ENCODE assay signal across 27 cellular contexts in genomic region chr14:54550514-54550913, GRCh38.
"Had no signal": no experiment of that assay in that cellular context is flagged by ENCODE, and none has a peak within 500 bp of the region (broad histone marks: within the 10 kb centered on the region; RNA-seq: fewer than 3 reads in every experiment).

No MANE protein-coding gene starts in this region.

- H3K4me3 ChIP-seq: cardiac muscle cell, SK-N-MC had no signal

- ATAC-seq: activated CD4-positive, alpha-beta T cell treated with anti-CD3 and anti-CD28 coated beads for 36 hours; activated CD8-positive, alpha-beta T cell treated with anti-CD3 and anti-CD28 coated beads, Interleukin-2, amount 10 ng/mL, durations not matched to agents 7 days and 5 days; activated T-helper 17 cell treated with anti-CD3 and anti-CD28 coated beads, Interleukin-2, amount 50 U/mL, for 72 hours; Panc1; Right ventricle myocardium inferior; T-cell had no signal

- H3K27ac ChIP-seq: brain microvascular endothelial cell, cardiac muscle cell, SK-N-MC, WERI-Rb-1 had no signal

- H3K4me1 Mint-ChIP-seq: activated CD4-positive, alpha-beta T cell treated with anti-CD3 and anti-CD28 coated beads for 36 hours; activated T-helper 17 cell treated with anti-CD3 and anti-CD28 coated beads, Interleukin-2, amount 50 U/mL, for 72 hours; T-cell had no signal

- H3K36me3 ChIP-seq: brain microvascular endothelial cell, cardiac muscle cell, WERI-Rb-1 had no signal

- H3K27ac Mint-ChIP-seq: activated CD4-positive, alpha-beta T cell treated with anti-CD3 and anti-CD28 coated beads for 36 hours; activated CD8-positive, alpha-beta T cell treated with anti-CD3 and anti-CD28 coated beads, Interleukin-2, amount 10 ng/mL, durations not matched to agents 7 days and 5 days; activated naive CD4-positive, alpha-beta T cell treated with anti-CD3 and anti-CD28 coated beads for 36 hours; activated naive CD8-positive, alpha-beta T cell; activated T-helper 17 cell treated with anti-CD3 and anti-CD28 coated beads, Interleukin-2, amount 50 U/mL, for 72 hours; T-cell had no signal

- H3K4me3 Mint-ChIP-seq: activated CD4-positive, alpha-beta T cell treated with anti-CD3 and anti-CD28 coated beads for 36 hours; activated CD8-positive, alpha-beta T cell treated with anti-CD3 and anti-CD28 coated beads, Interleukin-2, amount 10 ng/mL, durations not matched to agents 7 days and 5 days; activated naive CD4-positive, alpha-beta T cell treated with anti-CD3 and anti-CD28 coated beads for 36 hours; activated naive CD8-positive, alpha-beta T cell; activated T-helper 17 cell treated with anti-CD3 and anti-CD28 coated beads, Interleukin-2, amount 50 U/mL, for 72 hours; T-cell had no signal

- H3K36me3 Mint-ChIP-seq: activated naive CD8-positive, alpha-beta T cell; T-cell had no signal

- H3K9me3 Mint-ChIP-seq: activated naive CD4-positive, alpha-beta T cell treated with anti-CD3 and anti-CD28 coated beads for 36 hours; activated T-helper 17 cell treated with anti-CD3 and anti-CD28 coated beads, Interleukin-2, amount 50 U/mL, for 72 hours; T-cell had no signal

- H3K27me3 Mint-ChIP-seq: activated T-helper 17 cell treated with anti-CD3 and anti-CD28 coated beads, Interleukin-2, amount 50 U/mL, for 72 hours had no signal

- H3K27me3 ChIP-seq: brain microvascular endothelial cell, cardiac muscle cell had no signal

- DNase-seq: activated CD4-positive, alpha-beta T cell treated with anti-CD3 and anti-CD28 coated beads for 36 hours; activated CD4-positive, alpha-beta T cell treated with anti-CD3 and anti-CD28 coated beads, Interleukin-2, amount 50 U/mL, for 4 hours; activated CD8-positive, alpha-beta memory T cell treated with anti-CD3 and anti-CD28 coated beads, Interleukin-2, amount 50 U/mL, for 48 hours; activated CD8-positive, alpha-beta T cell treated with anti-CD3 and anti-CD28 coated beads, Interleukin-2, amount 10 ng/mL, durations not matched to agents 7 days and 5 days; activated gamma-delta T cell; activated naive CD4-positive, alpha-beta T cell treated with anti-CD3 and anti-CD28 coated beads for 36 hours; activated T-cell treated with anti-CD3 and anti-CD28 coated beads, Interleukin-2, amount 50 U/mL, for 1 hour; brain microvascular endothelial cell; cerebellar nuclear complex; KG1; NCI-H1092; NCI-H1417 treated with DMSO at 0.1 percent for 48 hours; NCI-H1694; NCI-H2029 treated with DMSO at 0.1 percent for 48 hours; NCI-H345; NCI-H510A; NCI-H526 treated with DMSO at 0.1 percent for 48 hours; NCI-H82; RPMI8226; T-cell; WERI-Rb-1 had no signal
